ENCODE assay signal across 3 cellular contexts in the genomic region with DNA sequence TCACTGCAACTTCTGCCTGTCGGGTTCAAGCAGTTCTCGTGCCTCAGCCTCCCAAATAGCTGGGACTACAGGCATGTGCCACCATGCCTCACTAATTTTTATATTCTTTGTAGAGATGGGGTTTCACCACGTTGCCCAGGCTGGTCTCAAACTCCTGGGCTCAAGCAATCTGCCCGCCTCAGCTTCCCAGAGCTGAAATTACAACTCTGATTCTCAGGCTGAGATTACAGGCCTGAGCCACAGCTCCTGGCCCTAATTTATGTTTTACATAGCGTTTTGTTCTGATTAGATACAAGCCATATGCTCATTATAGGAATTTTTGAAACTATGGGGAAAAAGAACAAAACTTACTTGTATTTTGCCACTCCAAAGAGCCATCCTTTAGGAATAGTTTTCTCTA. TPM values are rescaled to one million over a fixed set of nuclear protein-coding genes. Genes with fewer than 3 reads are reported as not detected.
"Had no signal": no experiment of that assay in that cellular context is flagged by ENCODE, and none has a peak within 500 bp of the region (broad histone marks: within the 10 kb centered on the region; RNA-seq: fewer than 3 reads in every experiment).

No MANE protein-coding gene starts in this region.

RNA-seq across cellular contexts. Expression of a gene that starts 22.8 kb away (rescaled TPM):
- total RNA-seq: HepG2, HT-29 had no signal
- polyA plus RNA-seq: IgD-negative memory B cell had no signal
